8 cellular contexts compared by ENCODE assay signal in genomic region chr11:20363500-20364411, GRCh38. TPM values are rescaled to one million over a fixed set of nuclear protein-coding genes. Genes with fewer than 3 reads are reported as not detected.
DNase-seq lines count a peak whose midpoint lies in the region; ATAC-seq, FAIRE-seq and TF ChIP-seq lines count a peak whose summit lies in the region.

Gene HTATIP2 (plus strand): TSS chr11:20363714. CDS start chr11:20364238, 524 bp downstream.

- H4K20me1 ChIP-seq in K562 (replicated peaks; ENCODE audit: control insufficient read depth, insufficient read depth, low read length) = no peaks in the 10 kb centered on the region

- intact Hi-C loops in K562 (cut with micrococcal nuclease) (loop anchor here (2.0 kb wide), 1 partner anchor 23 kb away; the partner anchor contains the start of gene PRMT3), gastrocnemius medialis (cut with DNase I; ENCODE audit: low total_unique reads) (loop anchor here (1.0 kb wide), 1 partner anchor 24 kb away; the partner anchor contains the start of gene PRMT3)

- WGBS in K562 (ENCODE audit: insufficient coverage, low coverage, missing lambda C conversion rate) = 1% methylated on average over 53 of the region's 71 CpGs

- peaks cover 11% of the 10 kb centered on the region for H3K36me3 ChIP-seq in K562 (ENCODE audit: control insufficient read depth, insufficient read depth, low read length)
- H3K36me3 ChIP-seq in iPS-15b (ENCODE audit: control insufficient read depth, insufficient read depth, low read length) = no peaks in the 10 kb centered on the region
- H3K36me3 ChIP-seq in gastrocnemius medialis = peaks cover 0 to 17% of the 10 kb centered on the region in 2 donors

- H3K27me3 ChIP-seq in K562 (ENCODE audit: control insufficient read depth in 2 of 2, insufficient read depth in 2 of 2, low read length in 2 of 2) = no peaks in the 10 kb centered on the region
- H3K27me3 ChIP-seq in iPS-15b (ENCODE audit: control insufficient read depth, insufficient read depth, low read length) = peaks cover 26% of the 10 kb centered on the region
- no peaks in the 10 kb centered on the region for H3K27me3 ChIP-seq in gastrocnemius medialis

- H3K27ac ChIP-seq in K562 (ENCODE audit: extremely low read depth, low read depth, low read length) (peak within 1 kb of the TSS; percentile 91), gastrocnemius medialis (peak within 1 kb of the TSS; percentile 75 to 97 (median 90))

- peaks cover 55% of the 10 kb centered on the region for H3K4me1 Mint-ChIP-seq in T-helper 2 cell treated with Interferon-gamma antibody and Interleukin-4, amounts not matched to agents 5 μg/mL and 100 μg/mL, for 36 hours (ENCODE audit: low read depth)

- peak; percentile 80 for TF ChIP-seq POLR2A in K562 (conservative IDR thresholded peaks at IDR 0.05)
- TF ChIP-seq POLR2A in gastrocnemius medialis (IDR thresholded peaks at IDR 0.05) = peak; percentile 64 to 77

- H3K4me3 Mint-ChIP-seq in T-helper 2 cell treated with Interferon-gamma antibody and Interleukin-4, amounts not matched to agents 5 μg/mL and 100 μg/mL, for 36 hours = peak within 1 kb of the TSS; percentile 83

- peak within 1 kb of the TSS; percentile 87 for H2AFZ ChIP-seq in K562 (ENCODE audit: low read depth, low read length)

- H3K9ac ChIP-seq in K562 (ENCODE audit: insufficient read depth in 1 of 2, low read depth in 2 of 2, low read length in 2 of 2) (peak within 1 kb of the TSS; percentile 90 to 91), iPS-15b (ENCODE audit: low read depth, low read length) (peak within 1 kb of the TSS; percentile 29)

- H3K9me3 ChIP-seq in K562 (replicated peaks; ENCODE audit: control insufficient read depth, insufficient read depth, low read depth, low read length) (no peaks in the 10 kb centered on the region), iPS-15b (ENCODE audit: control insufficient read depth, insufficient read depth, low read length) (no peaks in the 10 kb centered on the region), gastrocnemius medialis (no peaks in the 10 kb centered on the region)

- no peaks in the 10 kb centered on the region for H3K9me1 ChIP-seq in K562 (ENCODE audit: control insufficient read depth, insufficient read depth, low read length)

- H3K4me1 ChIP-seq in K562 (replicated peaks in 1 of 2; ENCODE audit: control insufficient read depth in 2 of 2, insufficient read depth in 2 of 2, low read length in 2 of 2) = peaks cover 17 to 58% of the 10 kb centered on the region in 2 experiments
- H3K4me1 ChIP-seq in iPS-15b (ENCODE audit: control insufficient read depth, insufficient read depth, low read length) = peaks cover 7% of the 10 kb centered on the region
- H3K4me1 ChIP-seq in gastrocnemius medialis = peaks cover 12 to 35% of the 10 kb centered on the region in 2 donors

- H3K36me3 Mint-ChIP-seq in T-helper 2 cell treated with Interferon-gamma antibody and Interleukin-4, amounts not matched to agents 5 μg/mL and 100 μg/mL, for 36 hours (ENCODE audit: low read depth) = peaks cover 22% of the 10 kb centered on the region

- TF ChIP-seq EP300 in Ishikawa (IDR thresholded peaks at IDR 0.05; ENCODE audit: borderline replicate concordance) = no peak
- TF ChIP-seq EP300 in K562 (IDR thresholded peaks at IDR 0.05; ENCODE audit: low read length) = peak; percentile 60

- no peaks in the 10 kb centered on the region for H3K27me3 Mint-ChIP-seq in T-helper 2 cell treated with Interferon-gamma antibody and Interleukin-4, amounts not matched to agents 5 μg/mL and 100 μg/mL, for 36 hours (ENCODE audit: low read depth)

- peak; percentile 97 for ATAC-seq in GM21515 (IDR thresholded peaks at IDR 0.05; ENCODE audit: unreplicated experiment)
- ATAC-seq in K562 = peak; percentile 89
- ATAC-seq in gastrocnemius medialis = peak; percentile 86 to 90

- POLR2A ChIA-PET in K562 (lab: Yijun Ruan, JAX) = interaction anchor here (0.6 to 1.7 kb wide), 8 partner anchors 8 to 203 kb away, joined by 3 to 5 read pairs (median 3); no protein-coding TSS in a partner anchor

- FAIRE-seq in K562 (lab: Jason Lieb, UNC) = peak; percentile 82

- H3K27ac Mint-ChIP-seq in T-helper 2 cell treated with Interferon-gamma antibody and Interleukin-4, amounts not matched to agents 5 μg/mL and 100 μg/mL, for 36 hours = peak within 1 kb of the TSS; percentile 92

- peak; percentile 64 for DNase-seq in DMS79 (lab: John Stamatoyannopoulos, UW)
- DNase-seq in T-helper 2 cell treated with Interferon-gamma antibody and Interleukin-4, amounts not matched to agents 5 μg/mL and 100 μg/mL, for 36 hours (ENCODE audit: low spot score) = peak; percentile 71
- DNase-seq in K562 (ENCODE audit: extremely low read depth in 1 of 4, low spot score in 3 of 4) = peak; percentile 88 to 91 (median 88)
- peak; percentile 63 to 64 for DNase-seq in gastrocnemius medialis
- no peak for DNase-seq in dedifferentiated amniotic fluid mesenchymal stem cell (ENCODE audit: extremely low spot score)

- no peak for TF ChIP-seq CTCF in K562 (IDR thresholded peaks at IDR 0.05 in 2 of 3, conservative IDR thresholded peaks at IDR 0.05 in 1 of 3; ENCODE audit: insufficient read depth in 2 of 3, low read depth in 1 of 3, low read length in 3 of 3)
- TF ChIP-seq CTCF in gastrocnemius medialis (IDR thresholded peaks at IDR 0.05 in 4 of 5, conservative IDR thresholded peaks at IDR 0.05 in 1 of 5) = no peak

- TF ChIP-seq RAD21 in Ishikawa (IDR thresholded peaks at IDR 0.05; ENCODE audit: low read depth) (no peak), K562 (CRISPR knock-in tag; conservative IDR thresholded peaks at IDR 0.05 in 1 of 2, IDR thresholded peaks at IDR 0.05 in 1 of 2) (no peak)

- H3K79me2 ChIP-seq in K562 (ENCODE audit: control insufficient read depth, insufficient read depth, low read length) = peaks cover 33% of the 10 kb centered on the region

- BruUV-seq in K562 (replicated peaks; lab: Mats Ljungman, UMichigan) = no TSS peak

- CTCF ChIA-PET in K562 (lab: Yijun Ruan, JAX; ENCODE audit: low intra/inter-chr PET ratio) = no interaction called here

- H3K4me3 ChIP-seq in K562 (peak within 1 kb of the TSS; percentile 67), iPS-15b (ENCODE audit: low read depth, low read length) (peak within 1 kb of the TSS; percentile 66), gastrocnemius medialis (peak within 1 kb of the TSS; percentile 73 to 98 (median 84))

- H3K9me3 Mint-ChIP-seq in T-helper 2 cell treated with Interferon-gamma antibody and Interleukin-4, amounts not matched to agents 5 μg/mL and 100 μg/mL, for 36 hours = peaks cover 10% of the 10 kb centered on the region

- in situ Hi-C loops in K562 (cut with MboI) (no loop called here), gastrocnemius medialis (cut with MboI; ENCODE audit: low sequenced_read_pairs in 4 of 4) (loop anchor here in 1 of 4 donors (25.0 kb wide), 1 partner anchor 426 kb away; no protein-coding TSS in a partner anchor)

- H3K4me2 ChIP-seq in K562 (ENCODE audit: insufficient read depth, low read length) = peak within 1 kb of the TSS; percentile 83

TF ChIP-seq in Ishikawa, 13 proteins besides CTCF, POLR2A, EP300 and RAD21 (continues in another document):
- TF ChIP-seq YY1 (IDR thresholded peaks at IDR 0.05; ENCODE audit: low read depth) (no peak), TAF1 (IDR thresholded peaks at IDR 0.05; ENCODE audit: low read depth) (peak; percentile 42; the same call in 1 of the 2 replicates), MAX (IDR thresholded peaks at IDR 0.05) (peak; percentile 92), NFIC (IDR thresholded peaks at IDR 0.05) (no peak), FOXM1 (IDR thresholded peaks at IDR 0.05; ENCODE audit: borderline replicate concordance, low read depth) (no peak), EGR1 (IDR thresholded peaks at IDR 0.05) (no peak), CEBPB (IDR thresholded peaks at IDR 0.05) (no peak), CREB1 (IDR thresholded peaks at IDR 0.05; ENCODE audit: low read depth) (no peak)

RNA-seq across cellular contexts. Expression of gene HTATIP2, which starts in this region (rescaled TPM):
- 26.5 and 48.5 TPM in 2 replicates for total RNA-seq in K562 (2011; cell fraction: chromatin; rRNA removed; ENCODE audit: low replicate concordance)
- total RNA-seq in K562 (2011; cell fraction: nucleolus; rRNA removed) = 24.3 and 26.2 TPM in 2 replicates
- total RNA-seq in K562 (2011; cell fraction: nucleoplasm; rRNA removed) = 35.4 and 42.0 TPM in 2 replicates
- total RNA-seq in K562 (2014; rRNA removed) (49.6 and 59.9 TPM in 2 replicates), K562 (2014; rRNA removed; fragmentation: Illumina TruSeq; extraction: Trizol) (57.4 and 63.7 TPM in 2 replicates), K562 (2015; rRNA removed; fragmentation: Illumina TruSeq; extraction: Trizol) (46.9 and 52.4 TPM in 2 replicates), K562 (2021) (45.7 and 48.3 TPM in 2 replicates), gastrocnemius medialis (10 to 100 TPM; 61.6 to 87.2 (median 75.8) TPM)
- polyA plus RNA-seq in K562 (2011; rRNA removed) (43.4 and 64.4 TPM in 2 replicates), K562 (2014; fragmentation: Illumina TruSeq; extraction: Trizol) (51.8 and 65.7 TPM in 2 replicates), K562 (2014; fragmentation: Nextera tagmentation; extraction: Ambion mirVana) (10 to 100 TPM; 89.7 to 90.9 TPM), K562 (2014; rRNA removed) (70.4 and 74.2 TPM in 2 replicates)
- 15.9 and 29.8 TPM in 2 replicates for polyA plus RNA-seq in K562 (2011; cell fraction: cytosol; rRNA removed)
- 23.9 and 34.4 TPM in 2 replicates for polyA plus RNA-seq in K562 (2011; cell fraction: nucleus; rRNA removed)
- polyA plus RNA-seq in K562 (2012) = 62.2 and 81.0 TPM in 2 replicates
- polyA minus RNA-seq in K562 (2011; rRNA and poly(A)+ RNA removed) = 49.7 and 57.3 TPM in 2 replicates
- 9.2 and 21.1 TPM in 2 replicates for polyA minus RNA-seq in K562 (2011; cell fraction: cytosol; rRNA and poly(A)+ RNA removed)
- polyA minus RNA-seq in K562 (2011; cell fraction: nucleus; rRNA and poly(A)+ RNA removed) = 13.9 and 16.1 TPM in 2 replicates
